ENCODE assay signal across 33 cellular contexts in the genomic region with DNA sequence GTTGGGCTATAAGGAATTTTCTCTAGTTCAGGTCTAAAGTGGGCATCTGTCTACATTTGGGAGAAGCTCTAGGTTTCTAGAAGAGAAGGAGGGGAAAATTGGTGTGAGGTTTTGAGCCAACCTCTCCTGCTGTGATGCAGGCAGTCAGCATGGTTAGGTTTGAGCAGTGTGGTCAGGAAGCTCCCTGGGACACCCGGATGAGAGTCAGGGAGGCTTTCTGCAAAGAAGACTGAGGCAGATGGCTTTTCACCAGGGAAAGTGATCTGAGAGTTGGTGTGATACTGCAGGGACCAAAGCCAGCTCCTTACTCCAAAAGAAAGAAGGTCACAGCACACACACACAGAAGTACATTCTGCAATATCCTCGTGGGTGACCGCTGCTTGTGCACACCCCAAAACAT.
"Had no signal": no experiment of that assay in that cellular context is flagged by ENCODE, and none has a peak within 500 bp of the region (broad histone marks: within the 10 kb centered on the region; RNA-seq: fewer than 3 reads in every experiment).

No MANE protein-coding gene starts in this region.

- H3K4me2 ChIP-seq: SK-N-SH had no signal

- H3K27me3 ChIP-seq: adrenal gland, body of pancreas, breast epithelium, Peyer's patch, SJSA1 had no signal

- FAIRE-seq: astrocyte, colon, TTC549 had no signal

- H3K27ac ChIP-seq: adrenal gland, body of pancreas, breast epithelium, Peyer's patch, SJSA1 had no signal

- ATAC-seq: activated CD4-positive, alpha-beta T cell treated with anti-CD3 and anti-CD28 coated beads for 36 hours; activated CD4-positive, CD25-positive, alpha-beta regulatory T cell treated with anti-CD3 and anti-CD28 coated beads, Interleukin-2, amount 50 U/mL, for 24 hours; activated CD8-positive, alpha-beta T cell treated with anti-CD3 and anti-CD28 coated beads, Interleukin-2, amount 10 ng/mL, durations not matched to agents 7 days and 5 days; activated naive CD4-positive, alpha-beta T cell treated with anti-CD3 and anti-CD28 coated beads, Interleukin-2, amount 50 U/mL, for 72 hours; body of pancreas; PC-3 had no signal

- H3K4me3 ChIP-seq: adrenal gland, body of pancreas, breast epithelium, Peyer's patch, SJSA1 had no signal

- DNase-seq: activated CD4-positive, alpha-beta T cell treated with anti-CD3 and anti-CD28 coated beads for 36 hours; activated CD4-positive, alpha-beta T cell treated with anti-CD3 and anti-CD28 coated beads, Interleukin-2, amount 10 ng/mL, durations not matched to agents 7 days and 5 days; activated CD4-positive, alpha-beta T cell treated with anti-CD3 and anti-CD28 coated beads, Interleukin-2, amount 50 U/mL, for 48 hours; activated CD8-positive, alpha-beta T cell treated with anti-CD3 and anti-CD28 coated beads, Interleukin-2, amount 10 ng/mL, durations not matched to agents 7 days and 5 days; activated gamma-delta T cell treated with Interleukin-2 at 50 U/mL for 16 hours; activated naive CD4-positive, alpha-beta T cell treated with anti-CD3 and anti-CD28 coated beads for 36 hours; activated T-cell treated with anti-CD3 and anti-CD28 coated beads, Interleukin-2, amount 50 U/mL, for 24 hours; adrenal gland; body of pancreas; cerebellar nuclear complex; MM.1S; NCI-H1048; NCI-H1105 treated with DMSO at 0.1 percent for 48 hours; NCI-H1436; NCI-H1694; NCI-H1930; NCI-H2081 treated with DMSO at 0.1 percent for 48 hours; NCI-H226; NCI-H446 treated with DMSO at 0.1 percent for 48 hours; NCI-H524; NK-92 treated with Interleukin-12 subunit alpha and Interleukin-12 subunit beta, amount 100 ng/mL, for 24 hours; PC-3; Peyer's patch; RPMI8226; SHP77 treated with DMSO at 0.1 percent for 48 hours had no signal

- H3K36me3 ChIP-seq: adrenal gland, breast epithelium, Peyer's patch, SJSA1 had no signal

- H3K4me1 ChIP-seq: adrenal gland, body of pancreas, Peyer's patch, SJSA1 had no signal

- H3K9me3 ChIP-seq: adrenal gland, body of pancreas, breast epithelium, Peyer's patch, SJSA1, SK-N-SH had no signal

- H3K9ac ChIP-seq: SK-N-SH had no signal
